8 cellular contexts compared by ENCODE assay signal in genomic region chr1:93042134-93042821, GRCh38. TPM values are rescaled to one million over a fixed set of nuclear protein-coding genes. Genes with fewer than 3 reads are reported as not detected.
A peak's percentile ranks its signal among the peaks of the same experiment; 100 is the strongest.
DNase-seq lines count a peak whose midpoint lies in the region; ATAC-seq lines count a peak whose summit lies in the region.

No MANE protein-coding gene starts in this region.

- H3K4me3 ChIP-seq in thymus (ENCODE audit: low read length), result peak overlapping the region; percentile 35

- no peaks in the 10 kb centered on the region for H3K36me3 ChIP-seq in thymus (ENCODE audit: control insufficient read depth, insufficient read depth)

- H3K27ac ChIP-seq in thymus (ENCODE audit: low read depth), result peak overlapping the region; percentile 87

- H3K27me3 Mint-ChIP-seq in activated naive CD8-positive, alpha-beta T cell, result no peaks in the 10 kb centered on the region

- H3K9me3 Mint-ChIP-seq in activated naive CD8-positive, alpha-beta T cell (ENCODE audit: low read depth), result no peaks in the 10 kb centered on the region

- 56% methylated on average over 8 of the region's 8 CpGs for WGBS in thymus

- H3K36me3 Mint-ChIP-seq in activated naive CD8-positive, alpha-beta T cell, result no peaks in the 10 kb centered on the region

- H3K4me1 Mint-ChIP-seq in activated naive CD8-positive, alpha-beta T cell (ENCODE audit: low read depth), result peaks cover 17% of the 10 kb centered on the region

- peak overlapping the region; percentile 92 for H3K27ac Mint-ChIP-seq in activated naive CD8-positive, alpha-beta T cell

- H3K27me3 ChIP-seq in thymus (ENCODE audit: control insufficient read depth, insufficient read depth), result no peaks in the 10 kb centered on the region

- peak; percentile 92 for ATAC-seq in GM19455 (IDR thresholded peaks at IDR 0.05; ENCODE audit: unreplicated experiment)
- peak; percentile 96 for ATAC-seq in HG03520 (IDR thresholded peaks at IDR 0.05; ENCODE audit: unreplicated experiment)

- peak overlapping the region; percentile 78 for H3K4me3 Mint-ChIP-seq in activated naive CD8-positive, alpha-beta T cell

- no peaks in the 10 kb centered on the region for H3K9me3 ChIP-seq in thymus (ENCODE audit: control insufficient read depth)

- peaks cover 13% of the 10 kb centered on the region for H3K4me1 ChIP-seq in thymus (ENCODE audit: control insufficient read depth, insufficient read depth, low read length)

- peak; percentile 75 for DNase-seq in DMS53 treated with DMSO at 0.1 percent for 48 hours (lab: John Stamatoyannopoulos, UW; ENCODE audit: unreplicated experiment)
- no peak for DNase-seq in stimulated activated CD8-positive, alpha-beta memory T cell treated with anti-CD3 and anti-CD28 coated beads, Interleukin-4, amount 100 ng/mL, for 48 hours
- DNase-seq in DMS153 (lab: John Stamatoyannopoulos, UW), result no peak
- no peak for DNase-seq in T-helper 9 cell

RNA-seq across cellular contexts. Expression of gene MTF2, which starts 36.8 kb away (rescaled TPM):
- polyA plus RNA-seq in thymus, result 41.1 TPM
